Comparison of ENCODE assay signal across 6 cellular contexts in the genomic region with DNA sequence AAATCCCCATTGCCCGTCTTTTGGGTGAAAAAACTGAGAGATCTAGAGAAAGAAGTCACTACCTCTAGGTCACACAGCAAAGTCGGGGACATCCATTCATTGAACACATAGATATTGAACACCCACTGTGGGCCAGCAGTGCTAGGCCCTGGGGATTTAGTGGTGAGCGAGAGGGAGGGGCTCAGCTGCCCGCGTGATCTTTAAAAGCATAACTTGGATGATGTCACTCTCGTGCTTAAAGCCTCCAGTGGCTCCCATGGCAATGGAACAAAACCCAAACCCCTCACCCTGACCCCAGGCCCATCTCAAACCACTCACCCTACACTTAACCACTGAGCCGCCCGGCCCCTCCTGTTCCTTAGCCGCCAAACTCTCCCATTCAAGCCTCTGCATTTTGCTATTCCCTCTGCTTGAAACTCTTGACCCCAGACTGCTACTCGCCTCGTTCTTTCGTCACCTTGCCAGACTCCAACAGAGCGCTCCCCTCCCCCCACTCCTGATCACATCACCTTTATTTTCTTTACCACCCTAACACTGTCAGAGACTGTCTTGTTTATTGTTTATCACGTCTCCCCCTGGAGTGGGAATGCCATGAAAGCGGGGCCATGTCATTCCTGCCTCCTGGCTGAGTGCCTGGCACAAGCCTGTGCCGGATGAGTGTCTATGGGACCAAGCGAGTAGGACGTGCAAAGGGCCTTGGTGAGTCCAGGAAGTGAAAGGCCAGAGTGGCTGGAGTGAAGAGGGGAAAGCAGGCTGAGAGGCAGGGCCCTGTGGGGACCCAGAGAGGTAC. TPM values are rescaled to one million over a fixed set of nuclear protein-coding genes. Genes with fewer than 3 reads are reported as not detected.
A peak's percentile ranks its signal among the peaks of the same experiment; 100 is the strongest.
DNase-seq lines count a peak whose midpoint lies in the region; ATAC-seq and TF ChIP-seq lines count a peak whose summit lies in the region.

No MANE protein-coding gene starts in this region.

- no peak overlapping the region for H3K27ac ChIP-seq in right cardiac atrium (ENCODE audit: low read length)
- H3K27ac ChIP-seq in upper lobe of left lung, result peak overlapping the region; percentile 22 to 83 (median 69)

- intact Hi-C loops in right cardiac atrium (cut with DNase I), result no loop called here

- WGBS in right cardiac atrium, result 17% methylated on average over 18 of the region's 18 CpGs
- WGBS in upper lobe of left lung, 2 donors, result 25 to 37% methylated on average over 18 of the region's 18 CpGs

- H3K4me3 ChIP-seq in right cardiac atrium (ENCODE audit: low read length) (peak overlapping the region; percentile 52), upper lobe of left lung (peak overlapping the region in 3 of 4 donors; percentile 51 to 64 (median 58))

- H3K27me3 ChIP-seq in right cardiac atrium (ENCODE audit: control insufficient read depth, insufficient read depth) (no peaks in the 10 kb centered on the region), upper lobe of left lung (peaks cover 0 to 12% (median 5%) of the 10 kb centered on the region in 4 donors)

- peak in 1 of 4 donors; percentile 64 for TF ChIP-seq EP300 in upper lobe of left lung (IDR thresholded peaks at IDR 0.05)

- peak; percentile 30 for ATAC-seq in HG02759 (IDR thresholded peaks at IDR 0.05; ENCODE audit: unreplicated experiment)
- ATAC-seq in right cardiac atrium, result peak in 1 of 2 donors; percentile 1
- ATAC-seq in upper lobe of left lung (ENCODE audit: low FRiP score in 2 of 2), result peak; percentile 34 to 84

- H3K4me1 ChIP-seq in right cardiac atrium (ENCODE audit: control insufficient read depth, insufficient read depth, low read length) (peaks cover 10% of the 10 kb centered on the region), upper lobe of left lung (peaks cover 41 to 63% (median 45%) of the 10 kb centered on the region in 4 donors)

- H3K9me3 ChIP-seq in right cardiac atrium (ENCODE audit: control insufficient read depth, low read length) (no peaks in the 10 kb centered on the region), upper lobe of left lung (no peaks in the 10 kb centered on the region)

- peaks cover 0 to 8% (median 3%) of the 10 kb centered on the region in 4 donors for H3K36me3 ChIP-seq in upper lobe of left lung

- in situ Hi-C loops in KBM-7 (cut with MboI; ENCODE audit: low pct_unique_long_range_greater_than_20kb, low sequenced_read_pairs), result no loop called here

- DNase-seq in DMS79 (lab: John Stamatoyannopoulos, UW), result peak; percentile 69
- DNase-seq in SHP77 treated with DMSO at 0.1 percent for 48 hours (lab: John Stamatoyannopoulos, UW), result peak; percentile 36
- peak in 1 of 3 donors; percentile 42 for DNase-seq in right cardiac atrium
- DNase-seq in upper lobe of left lung, result peak in 1 of 2 donors; percentile 58
- no peak for DNase-seq in KBM-7

- TF ChIP-seq CTCF in upper lobe of left lung (IDR thresholded peaks at IDR 0.05), result no peak

- peak in 1 of 4 donors; percentile 42 for TF ChIP-seq POLR2A in upper lobe of left lung (IDR thresholded peaks at IDR 0.05)

RNA-seq across cellular contexts. Expression of a gene that starts 0.7 kb away (rescaled TPM):
- total RNA-seq in right cardiac atrium (1 to 10 TPM in 1 of 4 donors, under 1 TPM in 1, not detected in 2; 0.29 to 1.3 TPM), upper lobe of left lung (10 to 100 TPM in 3 of 6 donors, 1 to 10 TPM in 3; 4.1 to 38.8 (median 10.0) TPM)
- 0.29 TPM for polyA plus RNA-seq in right cardiac atrium

RNA-seq across cellular contexts. Expression of a gene that starts 6.4 kb away (rescaled TPM):
- 10 to 100 TPM; 13.6 to 20.0 (median 16.0) TPM for total RNA-seq in right cardiac atrium
- 16.4 TPM for polyA plus RNA-seq in right cardiac atrium
- total RNA-seq in upper lobe of left lung, result 10 to 100 TPM; 20.1 to 40.7 (median 25.6) TPM

RNA-seq across cellular contexts. Expression of a gene that starts 14.4 kb away (rescaled TPM):
- total RNA-seq in right cardiac atrium (10 to 100 TPM; 26.3 to 36.7 (median 32.3) TPM), upper lobe of left lung (100 to 1,000 TPM in 1 of 6 donors, 10 to 100 TPM in 5; 41.3 to 105 (median 56.2) TPM)
- 24.3 TPM for polyA plus RNA-seq in right cardiac atrium

RNA-seq across cellular contexts. Expression of a gene that starts 31.9 kb away (rescaled TPM):
- total RNA-seq in right cardiac atrium (10 to 100 TPM; 60.1 to 73.7 (median 65.2) TPM), upper lobe of left lung (100 to 1,000 TPM in 1 of 6 donors, 10 to 100 TPM in 5; 67.3 to 117 (median 85.2) TPM)
- polyA plus RNA-seq in right cardiac atrium, result 55.9 TPM

RNA-seq across cellular contexts. Expression of a gene that starts 49.5 kb away (rescaled TPM):
- total RNA-seq in right cardiac atrium, result 10 to 100 TPM; 23.1 to 35.1 (median 31.6) TPM
- 12.7 TPM for polyA plus RNA-seq in right cardiac atrium
- 10 to 100 TPM; 17.8 to 60.7 (median 48.0) TPM for total RNA-seq in upper lobe of left lung
